26 cellular contexts compared by ENCODE assay signal in the genomic region with DNA sequence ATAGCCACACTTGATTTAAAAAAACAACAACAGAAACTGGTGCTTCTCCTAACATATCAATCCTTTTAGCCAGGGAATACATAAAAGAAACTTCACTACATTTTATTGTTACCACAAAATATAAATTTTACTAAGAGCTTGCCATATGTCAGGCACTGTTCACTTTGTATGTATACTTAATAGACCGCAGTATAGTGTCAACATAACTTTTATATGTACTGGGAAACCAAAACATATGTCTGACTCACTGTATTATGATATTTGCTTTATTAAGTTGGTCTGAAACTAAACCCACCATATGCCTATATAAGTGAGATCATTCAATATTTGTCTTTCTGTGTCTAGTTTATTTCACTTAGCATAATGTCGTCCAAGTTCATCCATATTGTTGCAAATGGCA.
"Had no signal": no experiment of that assay in that cellular context is flagged by ENCODE, and none has a peak within 500 bp of the region (broad histone marks: within the 10 kb centered on the region; RNA-seq: fewer than 3 reads in every experiment).

No MANE protein-coding gene starts in this region.

- H3K36me3 ChIP-seq: brain microvascular endothelial cell, cardiac muscle cell had no signal

- DNase-seq: activated CD4-positive, alpha-beta memory T cell treated with anti-CD3 and anti-CD28 coated beads, Interleukin-2, amount 10 ng/mL, durations not matched to agents 7 days and 5 days; activated CD4-positive, alpha-beta T cell treated with anti-CD3 and anti-CD28 coated beads, Interleukin-2, amount 50 U/mL, for 1 hour; activated CD4-positive, CD25-positive, alpha-beta regulatory T cell; activated gamma-delta T cell; activated naive CD4-positive, alpha-beta T cell treated with anti-CD3 and anti-CD28 coated beads for 36 hours; activated naive CD8-positive, alpha-beta T cell treated with anti-CD3 and anti-CD28 coated beads for 36 hours; activated T-cell treated with anti-CD3 and anti-CD28 coated beads for 4 hours; activated T-cell treated with anti-CD3 and anti-CD28 coated beads, Interleukin-2, amount 50 U/mL, for 48 hours; brain microvascular endothelial cell; Karpas-422; NCI-H1048; NCI-H146; NCI-H2029 treated with DMSO at 0.1 percent for 48 hours; NCI-H2227 treated with DMSO at 0.1 percent for 48 hours; NCI-H446 treated with DMSO at 0.1 percent for 48 hours; NCI-H524 treated with DMSO at 0.1 percent for 48 hours; NCI-H774; RPMI8226; SK-N-SH; T-helper 1 cell had no signal

- ATAC-seq: activated T-helper 17 cell treated with anti-CD3 and anti-CD28 coated beads, Interleukin-2, amount 50 U/mL, for 72 hours; K562; Panc1; Right ventricle myocardium inferior had no signal

- H3K9me3 ChIP-seq: SK-N-SH had no signal

- FAIRE-seq: K562 had no signal

- H3K4me3 ChIP-seq: cardiac muscle cell, K562 had no signal

- H3K27ac ChIP-seq: brain microvascular endothelial cell, cardiac muscle cell, VCaP had no signal

- H3K27me3 ChIP-seq: brain microvascular endothelial cell, cardiac muscle cell had no signal

- H3K9ac ChIP-seq: SK-N-SH had no signal
